8 cellular contexts compared by ENCODE assay signal in genomic region chr14:20343855-20344205, GRCh38. TPM values are rescaled to one million over a fixed set of nuclear protein-coding genes. Genes with fewer than 3 reads are reported as not detected.
DNase-seq lines count a peak whose midpoint lies in the region; ATAC-seq and TF ChIP-seq lines count a peak whose summit lies in the region.

No MANE protein-coding gene starts in this region.

- H3K27me3 Mint-ChIP-seq in activated T-cell treated with anti-CD3 and anti-CD28 coated beads, Interleukin-2, amount 50 U/mL, for 24 hours, result no peaks in the 10 kb centered on the region

- H3K36me3 ChIP-seq in SU-DHL-6 (ENCODE audit: low read length), result peaks cover 11% of the 10 kb centered on the region; the same call in 1 of the 2 replicates
- H3K36me3 ChIP-seq in psoas muscle (ENCODE audit: insufficient read depth in 1 of 2, low read depth in 1 of 2), result peaks cover 2 to 40% of the 10 kb centered on the region in 2 donors

- H3K4me1 Mint-ChIP-seq in activated T-cell treated with anti-CD3 and anti-CD28 coated beads, Interleukin-2, amount 50 U/mL, for 24 hours (ENCODE audit: low read depth), result peaks cover 18% of the 10 kb centered on the region

- peak overlapping the region; percentile 96 for H3K27ac Mint-ChIP-seq in activated T-cell treated with anti-CD3 and anti-CD28 coated beads, Interleukin-2, amount 50 U/mL, for 24 hours

- DNase-seq in activated T-cell treated with anti-CD3 and anti-CD28 coated beads, Interleukin-2, amount 50 U/mL, for 24 hours, result no peak
- DNase-seq in activated T-cell treated with anti-CD3 and anti-CD28 coated beads, Interleukin-2, amount 50 U/mL, for 1 hour, result no peak
- DNase-seq in fibroblast of mammary gland (ENCODE audit: low read depth) (peak; percentile 54), psoas muscle (no peak), cerebellum (ENCODE audit: low spot score) (no peak), SW480 (ENCODE audit: low spot score) (no peak)

- intact Hi-C loops in psoas muscle (cut with DNase I), result loop anchor here (2.0 to 5.0 kb wide), 2 partner anchors 111 to 118 kb away; partner anchors contain the start of genes APEX1 (in 1 of the 2), OSGEP (in 1 of the 2) and PIP4P1 (in 1 of the 2)

- peaks cover 4% of the 10 kb centered on the region for H3K4me1 ChIP-seq in psoas muscle

- WGBS in psoas muscle, 3 donors, result 0 to 2% (median 1%) methylated on average over 3 of the region's 3 CpGs

- H3K9me3 ChIP-seq in SU-DHL-6 (ENCODE audit: insufficient read depth, low read length), result no peaks in the 10 kb centered on the region
- no peaks in the 10 kb centered on the region for H3K9me3 ChIP-seq in psoas muscle

- ATAC-seq in psoas muscle (no peak), GM19324 (IDR thresholded peaks at IDR 0.05; ENCODE audit: low FRiP score, unreplicated experiment) (no peak)

- peaks cover 47% of the 10 kb centered on the region for H3K36me3 Mint-ChIP-seq in activated T-cell treated with anti-CD3 and anti-CD28 coated beads, Interleukin-2, amount 50 U/mL, for 24 hours (ENCODE audit: low read depth)

- H3K79me2 ChIP-seq in SU-DHL-6 (ENCODE audit: insufficient read depth, low read length), result peaks cover 18% of the 10 kb centered on the region

- H3K4me3 ChIP-seq in SU-DHL-6 (ENCODE audit: insufficient read depth, low read length, poor library complexity, severe bottlenecking) (peak overlapping the region; percentile 68), fibroblast of mammary gland (ENCODE audit: control insufficient read depth, low read depth, low read length) (peak overlapping the region; percentile 85), psoas muscle (peak overlapping the region; percentile 90)

- peak overlapping the region; percentile 81 for H2AFZ ChIP-seq in SU-DHL-6 (ENCODE audit: low read depth, low read length, severe bottlenecking)

- H3K9me2 ChIP-seq in SU-DHL-6 (replicated peaks; ENCODE audit: insufficient read depth, low read length), result no peaks in the 10 kb centered on the region

- H3K27me3 ChIP-seq in SU-DHL-6 (ENCODE audit: low read length), result no peaks in the 10 kb centered on the region
- H3K27me3 ChIP-seq in psoas muscle (ENCODE audit: insufficient read depth in 3 of 3, low read length in 2 of 3), result no peaks in the 10 kb centered on the region

- peaks cover 26% of the 10 kb centered on the region for H3F3A ChIP-seq in SU-DHL-6 (ENCODE audit: insufficient read depth)

- no peak for TF ChIP-seq CTCF in SU-DHL-6 (IDR thresholded peaks at IDR 0.05; ENCODE audit: insufficient read depth, low read length, poor library complexity, severe bottlenecking)
- no peak for TF ChIP-seq CTCF in fibroblast of mammary gland (conservative IDR thresholded peaks at IDR 0.05; ENCODE audit: control insufficient read depth, insufficient read depth, low read depth, low read length)
- TF ChIP-seq CTCF in psoas muscle (IDR thresholded peaks at IDR 0.05), result no peak

- peak overlapping the region; percentile 91 for H3K4me3 Mint-ChIP-seq in activated T-cell treated with anti-CD3 and anti-CD28 coated beads, Interleukin-2, amount 50 U/mL, for 24 hours

- peak overlapping the region; percentile 64 for H3K27ac ChIP-seq in SU-DHL-6 (ENCODE audit: low read depth, low read length)
- peak overlapping the region; percentile 93 for H3K27ac ChIP-seq in psoas muscle

- H3K9me3 Mint-ChIP-seq in activated T-cell treated with anti-CD3 and anti-CD28 coated beads, Interleukin-2, amount 50 U/mL, for 24 hours, result no peaks in the 10 kb centered on the region

- peak overlapping the region; percentile 72 for H3K9ac ChIP-seq in SU-DHL-6 (ENCODE audit: low read length)

- no peaks in the 10 kb centered on the region for H4K20me1 ChIP-seq in SU-DHL-6 (ENCODE audit: low read depth, low read length)

- peak overlapping the region; percentile 74 for H3K4me2 ChIP-seq in SU-DHL-6 (ENCODE audit: low read depth, low read length, poor library complexity, severe bottlenecking)

RNA-seq across cellular contexts. Expression of gene PARP2, which starts 0.4 kb away (rescaled TPM):
- total RNA-seq in psoas muscle, result 10 to 100 TPM; 10.2 to 17.4 (median 14.7) TPM
- 10 to 100 TPM; 14.5 to 30.1 (median 18.2) TPM for polyA plus RNA-seq in psoas muscle
- 19.4 TPM for total RNA-seq in cerebellum

RNA-seq across cellular contexts. Expression of gene CCNB1IP1, which starts 10.8 kb away (rescaled TPM):
- total RNA-seq in psoas muscle (10 to 100 TPM; 11.9 to 37.0 (median 28.1) TPM), cerebellum (56.4 TPM)
- polyA plus RNA-seq in psoas muscle, result 10 to 100 TPM; 35.9 to 67.4 (median 46.0) TPM

RNA-seq across cellular contexts. Expression of gene TTC5, which starts 38.1 kb away (rescaled TPM):
- total RNA-seq in psoas muscle (10 to 100 TPM in 1 of 4 donors, 1 to 10 TPM in 3; 4.2 to 10.4 (median 7.5) TPM), cerebellum (33.8 TPM)
- polyA plus RNA-seq in psoas muscle, result 1 to 10 TPM; 3.2 to 7.6 (median 3.5) TPM
